In the genomic region with DNA sequence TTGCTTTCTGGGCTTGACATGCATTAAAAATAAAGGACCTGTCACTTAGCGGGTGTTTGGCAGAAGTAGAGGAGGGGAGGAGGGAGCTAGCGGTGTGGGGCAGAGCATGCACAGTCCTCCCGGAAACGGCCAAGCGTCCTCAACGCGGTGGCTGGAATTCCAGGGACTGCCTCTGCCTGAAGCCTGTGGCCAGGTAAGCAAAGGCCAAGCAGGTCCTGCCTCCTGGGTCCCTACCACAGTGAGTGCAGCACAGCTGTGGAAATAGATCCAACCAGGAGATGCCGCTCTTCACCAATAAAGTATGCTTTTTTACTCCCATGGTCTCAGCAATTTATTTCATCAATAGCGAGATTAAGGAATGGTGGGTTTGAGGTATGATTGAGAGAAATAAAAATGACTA, we compare ENCODE assay signal across 16 cellular contexts.
DNase-seq lines count a peak whose midpoint lies in the region; ATAC-seq, FAIRE-seq and TF ChIP-seq lines count a peak whose summit lies in the region.
"Had no signal": no experiment of that assay in that cellular context is flagged by ENCODE, and none has a peak within 500 bp of the region (broad histone marks: within the 10 kb centered on the region; RNA-seq: fewer than 3 reads in every experiment).

No MANE protein-coding gene starts in this region.

- TF ChIP-seq POLR2A in HepG2 (IDR thresholded peaks at IDR 0.05; ENCODE audit: insufficient read depth in 1 of 2, low read depth in 2 of 2, low read length in 2 of 2) = no peak
- no peak for TF ChIP-seq POLR2A in right lobe of liver (IDR thresholded peaks at IDR 0.05)

- H3K4me3 Mint-ChIP-seq in WTC11 = no peak overlapping the region
- H3K4me3 Mint-ChIP-seq: HFFc6 had no signal

- no peak for TF ChIP-seq EP300 in HepG2 (IDR thresholded peaks at IDR 0.05; ENCODE audit: low read depth in 2 of 2, low read length in 2 of 2)
- TF ChIP-seq EP300 in HepG2 (CRISPR knock-in tag; IDR thresholded peaks at IDR 0.05; ENCODE audit: borderline replicate concordance) = no peak

- peaks cover 5% of the 10 kb centered on the region for H3K27me3 Mint-ChIP-seq in WTC11 (ENCODE audit: low read depth)

- H3K4me3 ChIP-seq in HepG2 (replicated peaks in 1 of 3; ENCODE audit: insufficient read depth in 1 of 3, low read depth in 2 of 3, low read length in 3 of 3) (no peak overlapping the region), right lobe of liver (no peak overlapping the region), mammary epithelial cell (replicated peaks in 1 of 3; ENCODE audit: insufficient read depth in 1 of 3, low read depth in 2 of 3, low read length in 3 of 3) (no peak overlapping the region)
- H3K4me3 ChIP-seq: ascending aorta had no signal

- TF ChIP-seq CTCF in HepG2 (CRISPR knock-in tag; IDR thresholded peaks at IDR 0.05) (no peak), right lobe of liver (IDR thresholded peaks at IDR 0.05) (no peak), WTC11 (IDR thresholded peaks at IDR 0.05) (no peak), mammary epithelial cell (conservative IDR thresholded peaks at IDR 0.05 in 1 of 2, IDR thresholded peaks at IDR 0.05 in 1 of 2; ENCODE audit: extremely low read depth in 1 of 2, insufficient read depth in 1 of 2, low read depth in 1 of 2, low read length in 2 of 2) (no peak), GM20000 (IDR thresholded peaks at IDR 0.05; ENCODE audit: extremely low read depth, missing control alignments) (no peak)

- POLR2A ChIA-PET in HepG2 (lab: Yijun Ruan, JAX) (no interaction called here), WTC11 (lab: Charles Lee) (no interaction called here)

- H4K20me1 ChIP-seq in HepG2 (ENCODE audit: insufficient read depth, low read length) (no peaks in the 10 kb centered on the region), mammary epithelial cell (ENCODE audit: insufficient read depth, low read length) (no peaks in the 10 kb centered on the region)

- H3K27ac ChIP-seq in HepG2 (ENCODE audit: extremely low read length, insufficient read depth, low read length) (no peak overlapping the region), right lobe of liver (no peak overlapping the region), mammary epithelial cell (ENCODE audit: insufficient read depth, low read depth, low read length) (no peak overlapping the region)
- H3K27ac ChIP-seq: ascending aorta, KMS-11, neutrophil had no signal

- DNase-seq in HepG2 (ENCODE audit: low spot score) (no peak), right lobe of liver (no peak), WTC11 (ENCODE audit: low spot score) (peak; percentile 72), left kidney (ENCODE audit: low read depth, low spot score) (peak; percentile 43), mammary epithelial cell (no peak), GM20000 (ENCODE audit: low spot score) (no peak), epidermal melanocyte (ENCODE audit: insufficient read length, low spot score) (no peak)
- no peak for DNase-seq in activated naive CD4-positive, alpha-beta T cell treated with anti-CD3 and anti-CD28 coated beads, Interleukin-2, amount 50 U/mL, for 16 hours
- DNase-seq: activated CD4-positive, alpha-beta T cell treated with anti-CD3 and anti-CD28 coated beads for 4 hours; HFFc6; NCI-H187 treated with DMSO at 0.1 percent for 48 hours; SHP77 treated with DMSO at 0.1 percent for 48 hours; T-helper 9 cell had no signal

- no peak for FAIRE-seq in HepG2 (lab: Jason Lieb, UNC)

- peaks cover 43% of the 10 kb centered on the region for H3K4me1 Mint-ChIP-seq in WTC11

- 0 out of 2 replicates have a peak overlapping the region, but pooled peaks have one; percentile 72 for H3K27ac Mint-ChIP-seq in WTC11
- H3K27ac Mint-ChIP-seq: HFFc6 had no signal

- BruUV-seq in HepG2 (replicated peaks; lab: Mats Ljungman, UMichigan) (no TSS peak), mammary epithelial cell (replicated peaks; lab: Mats Ljungman, UMichigan) (no TSS peak)

- no peaks in the 10 kb centered on the region for H3K79me2 ChIP-seq in HepG2 (ENCODE audit: insufficient read depth, low read length)
- H3K79me2 ChIP-seq in mammary epithelial cell (ENCODE audit: insufficient read depth, low read length) = no peaks in the 10 kb centered on the region

- H3K4me1 ChIP-seq in HepG2 (ENCODE audit: insufficient read depth, low read length) (no peaks in the 10 kb centered on the region), right lobe of liver (no peaks in the 10 kb centered on the region), mammary epithelial cell (ENCODE audit: insufficient read depth, low read length) (no peaks in the 10 kb centered on the region)
- H3K4me1 ChIP-seq: ascending aorta had no signal

- TF ChIP-seq RAD21 in HepG2 (CRISPR knock-in tag; IDR thresholded peaks at IDR 0.05) = no peak

- dilution Hi-C loops in mammary epithelial cell (cut with HindIII; ENCODE audit: low sequenced_read_pairs) = no loop called here

- peaks cover 5% of the 10 kb centered on the region for H3K9me3 Mint-ChIP-seq in WTC11

- H3K9ac ChIP-seq in HepG2 (ENCODE audit: insufficient read depth, low read depth, low read length) (no peak overlapping the region), mammary epithelial cell (ENCODE audit: insufficient read depth, low read length) (no peak overlapping the region)
- H3K9ac ChIP-seq: KMS-11 had no signal

- H3K9me3 ChIP-seq in HepG2 (ENCODE audit: low read length) = no peaks in the 10 kb centered on the region
- no peaks in the 10 kb centered on the region for H3K9me3 ChIP-seq in right lobe of liver
- H3K9me3 ChIP-seq in mammary epithelial cell (replicated peaks; ENCODE audit: insufficient read depth, low read length) = peaks cover 42% of the 10 kb centered on the region
- H3K9me3 ChIP-seq: ascending aorta, neutrophil had no signal

- H3K27me3 ChIP-seq in HepG2 (ENCODE audit: control insufficient read depth in 1 of 2, insufficient read depth in 2 of 2, low read length in 2 of 2) (peaks cover 2 to 50% of the 10 kb centered on the region in 2 experiments), right lobe of liver (no peaks in the 10 kb centered on the region), mammary epithelial cell (ENCODE audit: insufficient read depth, low read length) (no peaks in the 10 kb centered on the region)
- H3K27me3 ChIP-seq: ascending aorta had no signal

- H3K4me2 ChIP-seq in HepG2 (ENCODE audit: low read depth, low read length) (no peak overlapping the region), mammary epithelial cell (ENCODE audit: insufficient read depth, low read depth, low read length) (no peak overlapping the region)
- H3K4me2 ChIP-seq: KMS-11 had no signal

- H3K36me3 ChIP-seq in HepG2 (replicated peaks in 1 of 2; ENCODE audit: control insufficient read depth in 1 of 2, insufficient read depth in 2 of 2, low read length in 2 of 2) (no peaks in the 10 kb centered on the region), right lobe of liver (no peaks in the 10 kb centered on the region), mammary epithelial cell (ENCODE audit: insufficient read depth, low read length) (no peaks in the 10 kb centered on the region)
- H3K36me3 ChIP-seq: ascending aorta, neutrophil had no signal

- in situ Hi-C loops in HepG2 (cut with HindIII; ENCODE audit: extremely low pct_ligation_motif_present, low pct_unique_long_range_greater_than_20kb) = no loop called here
- in situ Hi-C loops in mammary epithelial cell (cut with MboI; ENCODE audit: low sequenced_read_pairs in 2 of 2) = no loop called here

- ATAC-seq in HepG2 = no peak; the same call in 2 of the 3 replicates
- ATAC-seq in right lobe of liver = no peak
- peak; percentile 89 for ATAC-seq in WTC11

- intact Hi-C loops in HepG2 (cut with micrococcal nuclease; ENCODE audit: unreplicated experiment) (loop anchor here (5.0 kb wide), 1 partner anchor 963 kb away; no protein-coding TSS in a partner anchor), right lobe of liver (cut with DNase I) (no loop called here), mammary epithelial cell (cut with micrococcal nuclease) (no loop called here)

- CTCF ChIA-PET in HepG2 (lab: Yijun Ruan, JAX; ENCODE audit: low intra/inter-chr PET ratio, low total read pairs) = no interaction called here
- CTCF ChIA-PET in WTC11 (lab: Charles Lee) = interaction anchor here (1.1 to 2.2 kb wide), 6 partner anchors 10 to 1663 kb away, joined by 3 to 24 read pairs (median 6); no protein-coding TSS in a partner anchor
- CTCF ChIA-PET in mammary epithelial cell (lab: Charles Lee; ENCODE audit: low non-redundant PET) = no interaction called here

- no peaks in the 10 kb centered on the region for H3K36me3 Mint-ChIP-seq in WTC11

- 5% methylated on average over 9 of the region's 9 CpGs for WGBS in HepG2 (ENCODE audit: low lambda C conversion rate)
- 18% methylated on average over 8 of the region's 9 CpGs for WGBS in right lobe of liver (ENCODE audit: insufficient coverage, low coverage, low lambda C conversion rate, missing lambda C conversion rate)
- 39% methylated on average over 9 of the region's 9 CpGs for WGBS in mammary epithelial cell (ENCODE audit: low coverage, missing lambda C conversion rate)

- H2AFZ ChIP-seq in HepG2 (ENCODE audit: low read length) (no peak overlapping the region), mammary epithelial cell (ENCODE audit: low read depth, low read length) (no peak overlapping the region)

TF ChIP-seq in HepG2, 621 proteins besides CTCF, POLR2A, EP300 and RAD21 (continues in another document):
- no peak for TF ChIP-seq HES4 (CRISPR knock-in tag; IDR thresholded peaks at IDR 0.05; ENCODE audit: borderline replicate concordance)

TF ChIP-seq in WTC11, 78 proteins besides CTCF, POLR2A, EP300 and RAD21:
- TF ChIP-seq, protein P1, sequence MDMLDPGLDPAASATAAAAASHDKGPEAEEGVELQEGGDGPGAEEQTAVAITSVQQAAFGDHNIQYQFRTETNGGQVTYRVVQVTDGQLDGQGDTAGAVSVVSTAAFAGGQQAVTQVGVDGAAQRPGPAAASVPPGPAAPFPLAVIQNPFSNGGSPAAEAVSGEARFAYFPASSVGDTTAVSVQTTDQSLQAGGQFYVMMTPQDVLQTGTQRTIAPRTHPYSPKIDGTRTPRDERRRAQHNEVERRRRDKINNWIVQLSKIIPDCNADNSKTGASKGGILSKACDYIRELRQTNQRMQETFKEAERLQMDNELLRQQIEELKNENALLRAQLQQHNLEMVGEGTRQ (CRISPR knock-in tag; IDR thresholded peaks at IDR 0.05) = no peak
- TF ChIP-seq SMAD3 (CRISPR knock-in tag; IDR thresholded peaks at IDR 0.05; ENCODE audit: borderline replicate concordance) = no peak
- TF ChIP-seq ZNF138 (CRISPR knock-in tag; conservative IDR thresholded peaks at IDR 0.05) = no peak
- no peak for TF ChIP-seq JUN (CRISPR knock-in tag; IDR thresholded peaks at IDR 0.05)
- peak; percentile 94 for TF ChIP-seq ZNF263 (CRISPR knock-in tag; IDR thresholded peaks at IDR 0.05; ENCODE audit: low read depth)

Comparison
In these comparisons a context has a peak if more than half of its experiments do, and no peak if none do; other contexts are left out.
1. DNase-seq: peak in WTC11 (single experiment) and left kidney (single experiment); none in HepG2 (single experiment), right lobe of liver (0 of 3), mammary epithelial cell (single experiment), GM20000 (single experiment), epidermal melanocyte (single experiment) and activated naive CD4-positive, alpha-beta T cell treated with anti-CD3 and anti-CD28 coated beads, Interleukin-2, amount 50 U/mL, for 16 hours (single experiment).
2. Of the 50 proteins assayed by ChIP-seq in both HepG2 and WTC11: peak only in HepG2: none; only in WTC11: none; in both: ZNF263; in neither: 49.